ENCODE assay signal across 16 cellular contexts in the genomic region with DNA sequence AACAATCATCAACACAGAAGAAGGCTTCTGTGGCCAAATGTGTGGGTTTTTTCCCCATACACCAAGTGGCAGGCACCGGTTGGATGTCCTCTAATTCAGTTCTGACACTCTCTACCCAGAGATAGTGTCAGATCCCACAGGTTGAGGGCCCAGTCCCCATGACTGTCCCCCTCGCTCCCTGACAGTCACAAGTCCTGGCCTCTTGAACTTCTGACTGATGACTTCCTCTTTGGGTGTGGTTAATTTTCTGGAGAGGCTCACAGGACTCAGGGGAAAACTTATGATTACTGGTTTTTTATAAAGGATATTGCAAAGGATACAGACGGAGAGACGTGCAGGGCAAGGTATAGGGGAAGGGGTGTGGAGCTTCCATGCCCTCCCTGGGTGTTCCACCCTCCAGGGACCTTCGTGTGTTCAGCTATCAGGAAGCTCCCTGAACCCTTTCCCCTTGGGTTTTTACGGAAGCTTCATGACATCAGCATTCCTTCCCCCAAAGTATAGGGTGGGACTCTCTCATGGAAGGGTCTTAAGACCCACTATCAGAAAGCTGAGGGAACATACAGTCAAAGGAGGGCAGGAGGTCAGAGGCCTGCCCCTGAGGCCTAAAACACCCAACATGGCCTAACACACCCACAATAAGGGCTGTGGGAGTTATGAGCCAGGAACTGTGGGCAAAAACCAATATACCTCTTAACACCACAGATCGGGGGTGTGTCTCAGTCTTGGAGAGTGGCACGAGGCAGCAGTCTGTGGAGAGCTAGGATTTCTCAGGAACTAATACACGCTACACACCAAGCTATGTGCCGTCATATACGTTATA. TPM values are rescaled to one million over a fixed set of nuclear protein-coding genes. Genes with fewer than 3 reads are reported as not detected.
DNase-seq lines count a peak whose midpoint lies in the region; ATAC-seq, FAIRE-seq and TF ChIP-seq lines count a peak whose summit lies in the region.
"Had no signal": no experiment of that assay in that cellular context is flagged by ENCODE, and none has a peak within 500 bp of the region (broad histone marks: within the 10 kb centered on the region; RNA-seq: fewer than 3 reads in every experiment).

No MANE protein-coding gene starts in this region.

- no peaks in the 10 kb centered on the region for H3K27me3 Mint-ChIP-seq in activated CD4-positive, alpha-beta memory T cell treated with anti-CD3 and anti-CD28 coated beads for 36 hours
- H3K27me3 Mint-ChIP-seq in activated CD4-positive, alpha-beta memory T cell treated with anti-CD3 and anti-CD28 coated beads, Interleukin-2, amount 10 ng/mL, durations not matched to agents 7 days and 5 days: no peaks in the 10 kb centered on the region
- H3K27me3 Mint-ChIP-seq in activated T-helper 17 cell treated with anti-CD3 and anti-CD28 coated beads, Interleukin-2, amount 50 U/mL, for 72 hours: no peaks in the 10 kb centered on the region
- H3K27me3 Mint-ChIP-seq: type B pancreatic cell had no signal

- H4K20me1 ChIP-seq in HepG2 (ENCODE audit: insufficient read depth, low read length): no peaks in the 10 kb centered on the region

- WGBS in HepG2 (ENCODE audit: low lambda C conversion rate): 97% methylated on average over 11 of the region's 11 CpGs

- in situ Hi-C loops in HepG2 (cut with HindIII; ENCODE audit: extremely low pct_ligation_motif_present, low pct_unique_long_range_greater_than_20kb): no loop called here

- FAIRE-seq in HepG2 (lab: Jason Lieb, UNC): no peak

- intact Hi-C loops in activated CD4-positive, alpha-beta memory T cell treated with anti-CD3 and anti-CD28 coated beads for 36 hours (cut with micrococcal nuclease): no loop called here
- intact Hi-C loops in HepG2 (cut with micrococcal nuclease; ENCODE audit: unreplicated experiment): no loop called here

- BruUV-seq in HepG2 (replicated peaks; lab: Mats Ljungman, UMichigan): no TSS peak

- no peak overlapping the region for H2AFZ ChIP-seq in HepG2 (ENCODE audit: low read length)

- POLR2A ChIA-PET in activated CD4-positive, alpha-beta memory T cell treated with anti-CD3 and anti-CD28 coated beads for 36 hours (lab: Charles Lee): no interaction called here
- POLR2A ChIA-PET in activated CD4-positive, alpha-beta memory T cell treated with anti-CD3 and anti-CD28 coated beads, Interleukin-2, amount 10 ng/mL, durations not matched to agents 7 days and 5 days (lab: Charles Lee): interaction anchor here (0.8 to 1.6 kb wide), 2 partner anchors 9 to 15 kb away, joined by 3 to 5 read pairs; no protein-coding TSS in a partner anchor
- POLR2A ChIA-PET in HepG2 (lab: Yijun Ruan, JAX): no interaction called here

- no peak for TF ChIP-seq POLR2A in HepG2 (IDR thresholded peaks at IDR 0.05; ENCODE audit: insufficient read depth in 1 of 2, low read depth in 2 of 2, low read length in 2 of 2)

- H3K4me3 ChIP-seq in HepG2 (replicated peaks in 1 of 3; ENCODE audit: insufficient read depth in 1 of 3, low read depth in 2 of 3, low read length in 3 of 3): no peak overlapping the region
- H3K4me3 ChIP-seq: body of pancreas had no signal

- no peak overlapping the region for H3K4me2 ChIP-seq in HepG2 (ENCODE audit: low read depth, low read length)

- peaks cover 16% of the 10 kb centered on the region for H3K4me1 ChIP-seq in HepG2 (ENCODE audit: insufficient read depth, low read length)

- peaks cover 5% of the 10 kb centered on the region for H3K36me3 Mint-ChIP-seq in activated CD4-positive, alpha-beta memory T cell treated with anti-CD3 and anti-CD28 coated beads for 36 hours
- H3K36me3 Mint-ChIP-seq in activated CD4-positive, alpha-beta memory T cell treated with anti-CD3 and anti-CD28 coated beads, Interleukin-2, amount 10 ng/mL, durations not matched to agents 7 days and 5 days (ENCODE audit: low read depth): peaks cover 9% of the 10 kb centered on the region
- H3K36me3 Mint-ChIP-seq in activated T-helper 17 cell treated with anti-CD3 and anti-CD28 coated beads, Interleukin-2, amount 50 U/mL, for 72 hours (ENCODE audit: low read depth): no peaks in the 10 kb centered on the region

- CTCF ChIA-PET in activated CD4-positive, alpha-beta memory T cell treated with anti-CD3 and anti-CD28 coated beads for 36 hours (lab: Charles Lee): no interaction called here
- CTCF ChIA-PET in activated CD4-positive, alpha-beta memory T cell treated with anti-CD3 and anti-CD28 coated beads, Interleukin-2, amount 10 ng/mL, durations not matched to agents 7 days and 5 days (lab: Charles Lee): interaction anchor here (1.5 to 1.7 kb wide), 2 partner anchors 9 to 151 kb away, joined by 5 to 7 read pairs; no protein-coding TSS in a partner anchor
- CTCF ChIA-PET in HepG2 (lab: Yijun Ruan, JAX; ENCODE audit: low intra/inter-chr PET ratio, low total read pairs): no interaction called here

- no peaks in the 10 kb centered on the region for H3K9me3 Mint-ChIP-seq in activated CD4-positive, alpha-beta memory T cell treated with anti-CD3 and anti-CD28 coated beads for 36 hours
- no peaks in the 10 kb centered on the region for H3K9me3 Mint-ChIP-seq in activated CD4-positive, alpha-beta memory T cell treated with anti-CD3 and anti-CD28 coated beads, Interleukin-2, amount 10 ng/mL, durations not matched to agents 7 days and 5 days
- H3K9me3 Mint-ChIP-seq in activated T-helper 17 cell treated with anti-CD3 and anti-CD28 coated beads, Interleukin-2, amount 50 U/mL, for 72 hours: peaks cover 4% of the 10 kb centered on the region
- H3K9me3 Mint-ChIP-seq: endodermal cell, neural crest cell, type B pancreatic cell had no signal

- no peaks in the 10 kb centered on the region for H3K9me3 ChIP-seq in HepG2 (ENCODE audit: low read length)
- H3K9me3 ChIP-seq: body of pancreas had no signal

- no peak for TF ChIP-seq CTCF in HepG2 (CRISPR knock-in tag; IDR thresholded peaks at IDR 0.05)

- no peak overlapping the region for H3K9ac ChIP-seq in HepG2 (ENCODE audit: insufficient read depth, low read depth, low read length)

- TF ChIP-seq EP300 in HepG2 (IDR thresholded peaks at IDR 0.05; ENCODE audit: low read depth in 2 of 2, low read length in 2 of 2): no peak
- TF ChIP-seq EP300 in HepG2 (CRISPR knock-in tag; IDR thresholded peaks at IDR 0.05; ENCODE audit: borderline replicate concordance): no peak

- peak; percentile 69 for ATAC-seq in activated T-helper 17 cell treated with anti-CD3 and anti-CD28 coated beads, Interleukin-2, amount 50 U/mL, for 72 hours (replicated peaks)
- no peak for ATAC-seq in HepG2

- peaks cover 7% of the 10 kb centered on the region for H3K79me2 ChIP-seq in HepG2 (ENCODE audit: insufficient read depth, low read length)

- H3K27me3 ChIP-seq in HepG2 (ENCODE audit: control insufficient read depth in 1 of 2, insufficient read depth in 2 of 2, low read length in 2 of 2): no peaks in the 10 kb centered on the region
- H3K27me3 ChIP-seq: body of pancreas had no signal

- peaks cover 52% of the 10 kb centered on the region for H3K4me1 Mint-ChIP-seq in activated CD4-positive, alpha-beta memory T cell treated with anti-CD3 and anti-CD28 coated beads for 36 hours (ENCODE audit: low read depth)
- peaks cover 48% of the 10 kb centered on the region for H3K4me1 Mint-ChIP-seq in activated CD4-positive, alpha-beta memory T cell treated with anti-CD3 and anti-CD28 coated beads, Interleukin-2, amount 10 ng/mL, durations not matched to agents 7 days and 5 days
- H3K4me1 Mint-ChIP-seq in activated T-helper 17 cell treated with anti-CD3 and anti-CD28 coated beads, Interleukin-2, amount 50 U/mL, for 72 hours: peaks cover 28% of the 10 kb centered on the region

- peak overlapping the region; percentile 60 for H3K27ac Mint-ChIP-seq in activated CD4-positive, alpha-beta memory T cell treated with anti-CD3 and anti-CD28 coated beads for 36 hours
- H3K27ac Mint-ChIP-seq in activated CD4-positive, alpha-beta memory T cell treated with anti-CD3 and anti-CD28 coated beads, Interleukin-2, amount 10 ng/mL, durations not matched to agents 7 days and 5 days: no peak overlapping the region
- peak overlapping the region; percentile 85 for H3K27ac Mint-ChIP-seq in activated T-helper 17 cell treated with anti-CD3 and anti-CD28 coated beads, Interleukin-2, amount 50 U/mL, for 72 hours
- H3K27ac Mint-ChIP-seq: endodermal cell, type B pancreatic cell had no signal

- H3K27ac ChIP-seq in HepG2 (ENCODE audit: extremely low read length, insufficient read depth, low read length): no peak overlapping the region
- H3K27ac ChIP-seq: body of pancreas, VCaP had no signal

- no peaks in the 10 kb centered on the region for H3K36me3 ChIP-seq in HepG2 (replicated peaks in 1 of 2; ENCODE audit: control insufficient read depth in 1 of 2, insufficient read depth in 2 of 2, low read length in 2 of 2)

- H3K4me3 Mint-ChIP-seq in activated CD4-positive, alpha-beta memory T cell treated with anti-CD3 and anti-CD28 coated beads for 36 hours: no peak overlapping the region
- H3K4me3 Mint-ChIP-seq in activated CD4-positive, alpha-beta memory T cell treated with anti-CD3 and anti-CD28 coated beads, Interleukin-2, amount 10 ng/mL, durations not matched to agents 7 days and 5 days: no peak overlapping the region
- peak overlapping the region; percentile 39 for H3K4me3 Mint-ChIP-seq in activated T-helper 17 cell treated with anti-CD3 and anti-CD28 coated beads, Interleukin-2, amount 50 U/mL, for 72 hours
- H3K4me3 Mint-ChIP-seq: endodermal cell, neural crest cell, type B pancreatic cell had no signal

- peak; percentile 51 for DNase-seq in activated CD4-positive, alpha-beta memory T cell treated with anti-CD3 and anti-CD28 coated beads for 36 hours
- no peak for DNase-seq in activated CD4-positive, alpha-beta memory T cell treated with anti-CD3 and anti-CD28 coated beads, Interleukin-2, amount 10 ng/mL, durations not matched to agents 7 days and 5 days
- DNase-seq in Kasumi-1 (lab: John Stamatoyannopoulos, UW) (peak; percentile 60 to 65), iPS-NIHi11 (ENCODE audit: low spot score) (no peak), HepG2 (ENCODE audit: low spot score) (no peak), NCI-H2029 treated with DMSO at 0.1 percent for 48 hours (lab: John Stamatoyannopoulos, UW) (no peak)
- peak; percentile 31 for DNase-seq in stimulated activated CD8-positive, alpha-beta memory T cell treated with anti-CD3 and anti-CD28 coated beads, Interleukin-4, amount 100 ng/mL, for 48 hours
- DNase-seq: endodermal cell, left cardiac atrium, NCI-H1092 treated with DMSO at 0.1 percent for 48 hours, NCI-H510A had no signal

- TF ChIP-seq RAD21 in HepG2 (CRISPR knock-in tag; IDR thresholded peaks at IDR 0.05): no peak

RNA-seq across cellular contexts. Expression of a gene that starts 33.3 kb away (rescaled TPM):
- total RNA-seq in activated CD4-positive, alpha-beta memory T cell treated with anti-CD3 and anti-CD28 coated beads for 36 hours: 10 to 100 TPM; 22.7 to 23.7 TPM
- 10 to 100 TPM; 17.6 to 18.7 TPM for total RNA-seq in activated CD4-positive, alpha-beta memory T cell treated with anti-CD3 and anti-CD28 coated beads, Interleukin-2, amount 10 ng/mL, durations not matched to agents 7 days and 5 days
- total RNA-seq in activated T-helper 17 cell treated with anti-CD3 and anti-CD28 coated beads, Interleukin-2, amount 50 U/mL, for 72 hours: 10 to 100 TPM; 19.3 to 48.3 TPM
- total RNA-seq in HepG2 (2016; rRNA removed; fragmentation: Illumina TruSeq; extraction: Trizol): 26.0 and 28.0 TPM in 2 replicates
- 38.2 and 38.5 TPM in 2 replicates for total RNA-seq in HepG2 (2016; cell fraction: cytosol; rRNA removed; fragmentation: Illumina TruSeq; extraction: Trizol; ENCODE audit: low read depth)
- total RNA-seq in HepG2 (2016; cell fraction: insoluble cytoplasmic fraction; rRNA removed; fragmentation: Illumina TruSeq; extraction: Trizol): 24.7 and 29.3 TPM in 2 replicates
- 21.6 and 25.0 TPM in 2 replicates for total RNA-seq in HepG2 (2016; cell fraction: membrane; rRNA removed; fragmentation: Illumina TruSeq; extraction: Trizol)
- total RNA-seq in HepG2 (2016; cell fraction: nucleus; rRNA removed; fragmentation: Illumina TruSeq; extraction: Trizol): 29.9 and 30.1 TPM in 2 replicates
- 12.7 and 15.4 TPM in 2 replicates for polyA plus RNA-seq in HepG2 (2011; rRNA removed)
- polyA plus RNA-seq in HepG2 (2011; cell fraction: cytosol; rRNA removed): 12.8 and 14.3 TPM in 2 replicates
- 8.4 and 10.7 TPM in 2 replicates for polyA plus RNA-seq in HepG2 (2011; cell fraction: nucleus; rRNA removed)
- 7.3 and 8.6 TPM in 2 replicates for polyA plus RNA-seq in HepG2 (2012)
- polyA plus RNA-seq in HepG2 (2016; cell fraction: cytosol; fragmentation: Illumina TruSeq; extraction: Trizol; ENCODE audit: low read depth): 6.3 and 6.7 TPM in 2 replicates
- polyA plus RNA-seq in HepG2 (2016; cell fraction: insoluble cytoplasmic fraction; fragmentation: Illumina TruSeq; extraction: Trizol; ENCODE audit: low read depth): 17.7 and 22.2 TPM in 2 replicates
- 7.8 and 8.7 TPM in 2 replicates for polyA plus RNA-seq in HepG2 (2016; cell fraction: membrane; fragmentation: Illumina TruSeq; extraction: Trizol; ENCODE audit: low read depth)
- polyA plus RNA-seq in HepG2 (2016; cell fraction: nucleus; fragmentation: Illumina TruSeq; extraction: Trizol; ENCODE audit: insufficient read depth, low read depth): 9.7 and 11.7 TPM in 2 replicates
- polyA minus RNA-seq in HepG2 (2011; rRNA and poly(A)+ RNA removed; ENCODE audit: low replicate concordance): 53.8 and 71.4 TPM in 2 replicates
- 9.6 and 10.5 TPM in 2 replicates for polyA minus RNA-seq in HepG2 (2011; cell fraction: cytosol; rRNA and poly(A)+ RNA removed)
- polyA minus RNA-seq in HepG2 (2011; cell fraction: nucleus; rRNA and poly(A)+ RNA removed): 54.6 and 59.7 TPM in 2 replicates

RNA-seq across cellular contexts. Expression of a gene that starts 33.9 kb away (rescaled TPM):
- 10 to 100 TPM; 50.6 to 53.6 TPM for total RNA-seq in activated CD4-positive, alpha-beta memory T cell treated with anti-CD3 and anti-CD28 coated beads for 36 hours
- 10 to 100 TPM; 21.2 to 22.7 TPM for total RNA-seq in activated CD4-positive, alpha-beta memory T cell treated with anti-CD3 and anti-CD28 coated beads, Interleukin-2, amount 10 ng/mL, durations not matched to agents 7 days and 5 days
- total RNA-seq in activated T-helper 17 cell treated with anti-CD3 and anti-CD28 coated beads, Interleukin-2, amount 50 U/mL, for 72 hours: 10 to 100 TPM; 34.0 to 64.2 TPM
- total RNA-seq in HepG2 (2016; rRNA removed; fragmentation: Illumina TruSeq; extraction: Trizol): 64.6 and 80.2 TPM in 2 replicates
- total RNA-seq in HepG2 (2016; cell fraction: cytosol; rRNA removed; fragmentation: Illumina TruSeq; extraction: Trizol; ENCODE audit: low read depth): 73.1 and 82.6 TPM in 2 replicates
- total RNA-seq in HepG2 (2016; cell fraction: insoluble cytoplasmic fraction; rRNA removed; fragmentation: Illumina TruSeq; extraction: Trizol): 63.7 and 77.9 TPM in 2 replicates
- total RNA-seq in HepG2 (2016; cell fraction: membrane; rRNA removed; fragmentation: Illumina TruSeq; extraction: Trizol): 106 and 122 TPM in 2 replicates
- 32.6 and 33.3 TPM in 2 replicates for total RNA-seq in HepG2 (2016; cell fraction: nucleus; rRNA removed; fragmentation: Illumina TruSeq; extraction: Trizol)
- 57.0 and 67.5 TPM in 2 replicates for polyA plus RNA-seq in HepG2 (2011; rRNA removed)
- 51.3 and 61.3 TPM in 2 replicates for polyA plus RNA-seq in HepG2 (2011; cell fraction: cytosol; rRNA removed)
- polyA plus RNA-seq in HepG2 (2011; cell fraction: nucleus; rRNA removed): 14.6 and 17.6 TPM in 2 replicates
- polyA plus RNA-seq in HepG2 (2012): 54.2 and 60.4 TPM in 2 replicates
- 97.6 and 109 TPM in 2 replicates for polyA plus RNA-seq in HepG2 (2016; cell fraction: cytosol; fragmentation: Illumina TruSeq; extraction: Trizol; ENCODE audit: low read depth)
- polyA plus RNA-seq in HepG2 (2016; cell fraction: insoluble cytoplasmic fraction; fragmentation: Illumina TruSeq; extraction: Trizol; ENCODE audit: low read depth): 80.7 and 81.4 TPM in 2 replicates
- polyA plus RNA-seq in HepG2 (2016; cell fraction: membrane; fragmentation: Illumina TruSeq; extraction: Trizol; ENCODE audit: low read depth): 106 and 108 TPM in 2 replicates
- polyA plus RNA-seq in HepG2 (2016; cell fraction: nucleus; fragmentation: Illumina TruSeq; extraction: Trizol; ENCODE audit: insufficient read depth, low read depth): 40.8 and 43.1 TPM in 2 replicates
- polyA minus RNA-seq in HepG2 (2011; rRNA and poly(A)+ RNA removed; ENCODE audit: low replicate concordance): 29.2 and 36.0 TPM in 2 replicates
- polyA minus RNA-seq in HepG2 (2011; cell fraction: cytosol; rRNA and poly(A)+ RNA removed): 18.1 and 22.4 TPM in 2 replicates
- 25.2 and 25.4 TPM in 2 replicates for polyA minus RNA-seq in HepG2 (2011; cell fraction: nucleus; rRNA and poly(A)+ RNA removed)

Comparison
In these comparisons a context has a peak if more than half of its experiments do, and no peak if none do; other contexts are left out.
1. DNase-seq: peak in activated CD4-positive, alpha-beta memory T cell treated with anti-CD3 and anti-CD28 coated beads for 36 hours (single experiment), Kasumi-1 (2 of 2) and stimulated activated CD8-positive, alpha-beta memory T cell treated with anti-CD3 and anti-CD28 coated beads, Interleukin-4, amount 100 ng/mL, for 48 hours (single experiment); none in activated CD4-positive, alpha-beta memory T cell treated with anti-CD3 and anti-CD28 coated beads, Interleukin-2, amount 10 ng/mL, durations not matched to agents 7 days and 5 days (single experiment), iPS-NIHi11 (single experiment), HepG2 (single experiment) and NCI-H2029 treated with DMSO at 0.1 percent for 48 hours (single experiment).